ENCODE assay signal across 8 cellular contexts in the genomic region with DNA sequence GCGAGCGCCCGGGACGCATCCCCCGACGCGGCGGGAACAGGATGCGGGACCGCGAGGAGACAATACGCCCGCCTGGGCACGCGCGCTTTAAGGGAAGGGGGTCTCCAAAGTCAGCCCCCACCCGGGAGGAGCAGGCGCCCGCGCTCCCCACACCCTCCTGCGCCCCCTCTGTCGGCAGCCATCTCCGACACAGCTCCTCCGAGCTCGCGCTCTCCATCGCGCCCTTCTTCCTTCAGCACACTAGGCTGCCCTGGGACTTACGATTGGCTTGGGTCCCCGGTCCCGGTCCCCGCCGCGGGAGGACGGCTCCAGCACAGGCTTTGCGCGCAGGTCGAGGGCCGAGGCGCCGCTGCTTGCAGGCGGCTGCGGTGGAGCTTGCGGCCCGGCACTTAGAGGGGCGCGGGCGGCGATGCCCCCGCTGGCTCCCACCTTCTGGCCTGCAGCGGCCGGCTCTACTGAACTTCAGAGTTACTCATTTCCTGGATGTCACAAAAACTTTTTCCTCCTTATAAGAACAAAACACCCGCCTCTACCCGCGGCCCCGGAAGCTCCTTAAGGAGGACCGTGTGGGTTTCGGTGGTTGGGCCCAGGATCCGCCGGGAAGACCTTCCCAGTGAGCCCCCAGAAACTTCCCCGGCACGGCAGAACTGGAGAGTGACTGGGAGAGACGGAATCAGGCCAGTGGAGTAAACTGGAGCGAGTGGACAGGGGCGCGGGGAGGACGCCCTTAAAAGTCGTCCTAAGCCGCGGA. TPM values are rescaled to one million over a fixed set of nuclear protein-coding genes. Genes with fewer than 3 reads are reported as not detected.
DNase-seq lines count a peak whose midpoint lies in the region; ATAC-seq lines count a peak whose summit lies in the region.

A gene with protein sequence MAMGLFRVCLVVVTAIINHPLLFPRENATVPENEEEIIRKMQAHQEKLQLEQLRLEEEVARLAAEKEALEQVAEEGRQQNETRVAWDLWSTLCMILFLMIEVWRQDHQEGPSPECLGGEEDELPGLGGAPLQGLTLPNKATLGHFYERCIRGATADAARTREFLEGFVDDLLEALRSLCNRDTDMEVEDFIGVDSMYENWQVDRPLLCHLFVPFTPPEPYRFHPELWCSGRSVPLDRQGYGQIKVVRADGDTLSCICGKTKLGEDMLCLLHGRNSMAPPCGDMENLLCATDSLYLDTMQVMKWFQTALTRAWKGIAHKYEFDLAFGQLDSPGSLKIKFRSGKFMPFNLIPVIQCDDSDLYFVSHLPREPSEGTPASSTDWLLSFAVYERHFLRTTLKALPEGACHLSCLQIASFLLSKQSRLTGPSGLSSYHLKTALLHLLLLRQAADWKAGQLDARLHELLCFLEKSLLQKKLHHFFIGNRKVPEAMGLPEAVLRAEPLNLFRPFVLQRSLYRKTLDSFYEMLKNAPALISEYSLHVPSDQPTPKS (minus strand): TSS at position 481 of the 751 bp plus-strand sequence. CDS start 22,414 bp downstream, outside the sequence.

- H2BK5ac ChIP-seq in mesendoderm (ENCODE audit: low read length) = peak within 1 kb of the TSS; percentile 97

- H3K4me3 ChIP-seq in mesendoderm (ENCODE audit: low read length) = peak within 1 kb of the TSS; percentile 83

- peak within 1 kb of the TSS; percentile 95 for H3K4ac ChIP-seq in mesendoderm (ENCODE audit: low read depth, low read length)

- H3K4me2 ChIP-seq in mesendoderm (ENCODE audit: low read length) = peak within 1 kb of the TSS; percentile 88

- H3K56ac ChIP-seq in mesendoderm (ENCODE audit: low read length) = peak within 1 kb of the TSS; percentile 97

- DNase-seq in activated T-cell treated with anti-CD3 and anti-CD28 coated beads for 1 hour (ENCODE audit: low read depth) = peak; percentile 67
- no peak for DNase-seq in activated T-cell treated with anti-CD3 and anti-CD28 coated beads for 4 hours
- DNase-seq in NCI-H526 treated with DMSO at 0.1 percent for 48 hours (lab: John Stamatoyannopoulos, UW) = peak; percentile 18
- peak; percentile 46 to 58 for DNase-seq in activated CD8-positive, alpha-beta memory T cell treated with anti-CD3 and anti-CD28 coated beads for 1 hour (ENCODE audit: extremely low read depth in 1 of 2, low read depth in 1 of 2)
- DNase-seq in effector memory CD8-positive, alpha-beta T cell = peak; percentile 61 to 78 (median 64)
- peak; percentile 85 for DNase-seq in mesendoderm
- DNase-seq in stimulated activated CD8-positive, alpha-beta memory T cell treated with anti-CD3 and anti-CD28 coated beads, Interleukin-2, amount 100 ng/mL, for 48 hours (ENCODE audit: low read depth in 2 of 2) = peak; percentile 57 to 63

- H3K27me3 ChIP-seq in mesendoderm (ENCODE audit: insufficient read depth, low read length, poor library complexity) = no peaks in the 10 kb centered on the region

- H2AK5ac ChIP-seq in mesendoderm (ENCODE audit: low read length) = no peak within 1 kb of the TSS

- H3K27ac ChIP-seq in mesendoderm (ENCODE audit: low read depth, low read length) = peak within 1 kb of the TSS; percentile 93

- peak within 1 kb of the TSS; percentile 98 for H3K18ac ChIP-seq in mesendoderm (ENCODE audit: low read length)

- peak within 1 kb of the TSS; percentile 95 for H3K9ac ChIP-seq in mesendoderm (ENCODE audit: low read length)

- peaks cover 47% of the 10 kb centered on the region for H3K79me2 ChIP-seq in mesendoderm (ENCODE audit: control insufficient read depth, insufficient read depth, low read length)

- peaks cover 23% of the 10 kb centered on the region for H3K79me1 ChIP-seq in mesendoderm (ENCODE audit: low read length)

- H3K36me3 ChIP-seq in mesendoderm (ENCODE audit: control insufficient read depth, insufficient read depth, low read length) = no peaks in the 10 kb centered on the region

- no peak within 1 kb of the TSS for H2BK15ac ChIP-seq in mesendoderm (replicated peaks; ENCODE audit: low read depth)

- H4K5ac ChIP-seq in mesendoderm (ENCODE audit: low read length) = no peak within 1 kb of the TSS

- peaks cover 34% of the 10 kb centered on the region for H3K4me1 ChIP-seq in mesendoderm (ENCODE audit: control insufficient read depth, low read depth, low read length)

- WGBS in mesendoderm (ENCODE audit: extremely low coverage, insufficient coverage, low lambda C conversion rate) = no CpG with 5 or more reads among the region's 70 CpGs

- peak within 1 kb of the TSS; percentile 87 to 94 for H3K4me3 Mint-ChIP-seq in effector memory CD8-positive, alpha-beta T cell

- H3K4me1 Mint-ChIP-seq in effector memory CD8-positive, alpha-beta T cell (ENCODE audit: low read depth in 2 of 2) = peaks cover 41 to 43% of the 10 kb centered on the region in 2 donors

- peak; percentile 51 for ATAC-seq in HG02938 (IDR thresholded peaks at IDR 0.05; ENCODE audit: unreplicated experiment)
- peak; percentile 79 for ATAC-seq in effector memory CD8-positive, alpha-beta T cell (replicated peaks)

- no peak within 1 kb of the TSS for H2BK120ac ChIP-seq in mesendoderm (ENCODE audit: low read depth, low read length)

- peak within 1 kb of the TSS; percentile 37 for H3K23ac ChIP-seq in mesendoderm (ENCODE audit: low read length)

- H4K8ac ChIP-seq in mesendoderm (ENCODE audit: low read depth, low read length) = peak within 1 kb of the TSS; percentile 43

- no peaks in the 10 kb centered on the region for H3K9me3 Mint-ChIP-seq in effector memory CD8-positive, alpha-beta T cell

- peaks cover 39% of the 10 kb centered on the region for H3K36me3 Mint-ChIP-seq in effector memory CD8-positive, alpha-beta T cell (ENCODE audit: insufficient read depth)

- peak within 1 kb of the TSS; percentile 95 to 99 for H3K27ac Mint-ChIP-seq in effector memory CD8-positive, alpha-beta T cell

- no peaks in the 10 kb centered on the region for H3K27me3 Mint-ChIP-seq in effector memory CD8-positive, alpha-beta T cell

RNA-seq across cellular contexts. Expression of the gene that starts here (rescaled TPM):
- polyA plus RNA-seq in mesendoderm (2013, experiment 1 of 2) = 22.8 TPM
- 22.4 TPM for polyA plus RNA-seq in mesendoderm (2013, experiment 2 of 2)
